In the genomic region with DNA sequence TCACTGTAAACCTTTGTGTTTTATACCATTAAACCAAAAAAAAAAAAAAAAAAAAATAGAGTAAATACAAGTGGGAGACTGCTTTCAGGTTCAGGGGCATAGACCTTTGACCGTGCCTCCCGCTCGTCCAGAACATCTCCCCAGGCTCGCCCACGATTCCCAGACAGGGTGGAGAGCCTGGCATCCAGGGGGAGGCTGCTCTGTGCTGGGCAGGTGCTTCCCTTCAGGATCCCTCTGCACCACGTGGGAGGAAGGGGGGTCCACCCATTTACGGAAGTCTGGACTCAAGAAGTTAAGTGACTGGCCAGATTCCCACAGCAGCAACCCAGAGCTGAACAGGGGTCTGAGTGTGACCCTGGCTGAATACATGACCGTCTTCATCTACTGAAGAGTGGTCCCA, we compare ENCODE assay signal across 17 cellular contexts.
"Had no signal": no experiment of that assay in that cellular context is flagged by ENCODE, and none has a peak within 500 bp of the region (broad histone marks: within the 10 kb centered on the region; RNA-seq: fewer than 3 reads in every experiment).

No MANE protein-coding gene starts in this region.

- H3K36me3 ChIP-seq: pancreas had no signal

- H3K27ac ChIP-seq: body of pancreas, epithelial cell of prostate, pancreas, sigmoid colon had no signal

- H3K4me3 ChIP-seq: body of pancreas, pancreas, sigmoid colon, smooth muscle cell, upper lobe of left lung had no signal

- H3K4me2 ChIP-seq: smooth muscle cell had no signal

- H3K27me3 ChIP-seq: body of pancreas, pancreas, sigmoid colon, upper lobe of left lung had no signal

- ATAC-seq: activated naive CD8-positive, alpha-beta T cell treated with anti-CD3 and anti-CD28 coated beads, Interleukin-2, amount 50 U/mL, for 24 hours; activated T-cell treated with anti-CD3 and anti-CD28 coated beads, Interleukin-2, amount 50 U/mL, for 72 hours; body of pancreas; pancreas; SK-N-SH treated with all-trans-retinoic acid at 6 μM for 48 hours; stimulated activated naive B cell treated with anti-CD40 and anti-IgM and Interleukin-4, amounts not matched to agents 10 μg/mL and 1 μg/mL and 100 μg/mL, for 72 hours had no signal

- DNase-seq: activated CD4-positive, alpha-beta memory T cell treated with anti-CD3 and anti-CD28 coated beads for 36 hours; activated CD4-positive, alpha-beta T cell treated with anti-CD3 and anti-CD28 coated beads for 48 hours; activated effector memory CD4-positive, alpha-beta T cell treated with anti-CD3 and anti-CD28 coated beads, Interleukin-2, amount 50 U/mL, for 16 hours; activated naive CD4-positive, alpha-beta T cell treated with anti-CD3 and anti-CD28 coated beads, Interleukin-2, amount 10 ng/mL, durations not matched to agents 7 days and 5 days; activated naive CD8-positive, alpha-beta T cell treated with anti-CD3 and anti-CD28 coated beads, Interleukin-2, amount 50 U/mL, for 24 hours; activated T-cell treated with anti-CD3 and anti-CD28 coated beads, Interleukin-2, amount 50 U/mL, for 72 hours; body of pancreas; central memory CD4-positive, alpha-beta T cell; pancreas; sigmoid colon; stimulated activated CD4-positive, alpha-beta T cell treated with anti-CD3 and anti-CD28 coated beads, Interleukin-2, amount 100 ng/mL, for 48 hours; stimulated activated CD8-positive, alpha-beta memory T cell treated with anti-CD3 and anti-CD28 coated beads, Interleukin-4, amount 100 ng/mL, for 48 hours; stimulated activated naive B cell treated with anti-CD40 and anti-IgM and Interleukin-4, amounts not matched to agents 10 μg/mL and 1 μg/mL and 100 μg/mL, for 72 hours had no signal

- H3K4me1 ChIP-seq: body of pancreas, pancreas, sigmoid colon had no signal

- H3K9me3 ChIP-seq: body of pancreas, pancreas, sigmoid colon, upper lobe of left lung had no signal
